In genomic region chr11:68935516-68936357, GRCh38 we compare ENCODE assay signal across 32 cellular contexts. TPM values are rescaled to one million over a fixed set of nuclear protein-coding genes. Genes with fewer than 3 reads are reported as not detected.
"Had no signal": no experiment of that assay in that cellular context is flagged by ENCODE, and none has a peak within 500 bp of the region (broad histone marks: within the 10 kb centered on the region; RNA-seq: fewer than 3 reads in every experiment).

No MANE protein-coding gene starts in this region.

- H3K9me3 ChIP-seq: adrenal gland, body of pancreas, heart right ventricle, left lung, neutrophil, ovary, prostate gland, tibial nerve had no signal

- ATAC-seq: activated CD4-positive, CD25-positive, alpha-beta regulatory T cell treated with anti-CD3 and anti-CD28 coated beads, Interleukin-2, amount 50 U/mL, for 24 hours; body of pancreas; heart right ventricle; left lung; stimulated activated naive B cell treated with anti-CD40 and anti-IgM and Interleukin-4, amounts not matched to agents 10 μg/mL and 1 μg/mL and 100 μg/mL, for 72 hours had no signal

- H3K27ac ChIP-seq: adrenal gland, body of pancreas, heart right ventricle, left lung, neutrophil, ovary, tibial nerve, VCaP had no signal

- H3K4me3 ChIP-seq: adrenal gland, body of pancreas, heart right ventricle, left lung, lung, ovary, prostate gland, smooth muscle cell, tibial nerve had no signal

- H3K36me3 ChIP-seq: ovary had no signal

- DNase-seq: activated CD4-positive, alpha-beta T cell treated with anti-CD3 and anti-CD28 coated beads for 48 hours; activated CD4-positive, alpha-beta T cell treated with anti-CD3 and anti-CD28 coated beads, Interleukin-2, amount 50 U/mL, for 48 hours; activated CD8-positive, alpha-beta memory T cell treated with anti-CD3 and anti-CD28 coated beads for 24 hours; activated effector memory CD4-positive, alpha-beta T cell treated with Interleukin-2 at 50 U/mL for 16 hours; activated naive CD4-positive, alpha-beta T cell treated with anti-CD3 and anti-CD28 coated beads for 36 hours; activated naive CD8-positive, alpha-beta T cell treated with anti-CD3 and anti-CD28 coated beads for 36 hours; adrenal gland; body of pancreas; foreskin fibroblast; heart right ventricle; left lung; naive B cell; nephron progenitor cell; ovary; stimulated activated CD4-positive, alpha-beta T cell treated with anti-CD3 and anti-CD28 coated beads, Interleukin-15, amount 100 ng/mL, for 24 hours; stimulated activated CD4-positive, alpha-beta T cell treated with anti-CD3 and anti-CD28 coated beads, Interleukin-2, amount 100 ng/mL, for 24 hours; stimulated activated naive B cell treated with anti-CD40 and anti-IgM and Interleukin-4, amounts not matched to agents 10 μg/mL and 1 μg/mL and 100 μg/mL, for 72 hours had no signal

- H3K27me3 ChIP-seq: adrenal gland, body of pancreas, heart right ventricle, left lung, neutrophil, ovary, tibial nerve had no signal

- H3K4me1 ChIP-seq: adrenal gland, body of pancreas, heart right ventricle, left lung, prostate gland, tibial nerve had no signal

- FAIRE-seq: endothelial cell of umbilical vein had no signal

- H3K4me2 ChIP-seq: smooth muscle cell had no signal

RNA-seq across cellular contexts. Expression of gene MRGPRD, which starts 45.0 kb away (rescaled TPM):
- total RNA-seq: activated naive CD4-positive, alpha-beta T cell treated with anti-CD3 and anti-CD28 coated beads for 36 hours; activated naive CD8-positive, alpha-beta T cell treated with anti-CD3 and anti-CD28 coated beads for 36 hours; adrenal gland; body of pancreas; endothelial cell of umbilical vein; glomerular endothelial cell; heart right ventricle; left lung; lung; mucosa of gallbladder; ovary; prostate gland; smooth muscle cell; T-helper 1 cell treated with Interleukin-12 subunit alpha and Interleukin-12 subunit beta and Interleukin-4 antibody, amounts not matched to agents 30 ng/mL and 1 ng/mL, for 36 hours; temporal lobe; tibial nerve; urinary bladder had no signal
- polyA plus RNA-seq: adrenal gland, aorta, endothelial cell of umbilical vein, esophagus, heart right ventricle, lung, ovary, smooth muscle cell had no signal
